Comparison of ENCODE assay signal across 16 cellular contexts in genomic region chr15:64904189-64904588, GRCh38. TPM values are rescaled to one million over a fixed set of nuclear protein-coding genes. Genes with fewer than 3 reads are reported as not detected.
DNase-seq lines count a peak whose midpoint lies in the region; ATAC-seq and TF ChIP-seq lines count a peak whose summit lies in the region.
"Had no signal": no experiment of that assay in that cellular context is flagged by ENCODE, and none has a peak within 500 bp of the region (broad histone marks: within the 10 kb centered on the region; RNA-seq: fewer than 3 reads in every experiment).

No MANE protein-coding gene starts in this region.

- H3K27me3 ChIP-seq in right cardiac atrium (ENCODE audit: control insufficient read depth, insufficient read depth) = no peaks in the 10 kb centered on the region
- H3K27me3 ChIP-seq in iPS-20b (ENCODE audit: insufficient read depth, low read length) = no peaks in the 10 kb centered on the region
- H3K27me3 ChIP-seq: BLaER1 had no signal

- intact Hi-C loops in right cardiac atrium (cut with DNase I) (loop anchor here in 2 of 4 donors (10.0 kb wide), 1 partner anchor 169 kb away; no protein-coding TSS in a partner anchor), left ventricle myocardium superior (cut with micrococcal nuclease) (loop anchor here (10.0 kb wide), 1 partner anchor 169 kb away; no protein-coding TSS in a partner anchor)

- H3K36me3 ChIP-seq in iPS-20b (ENCODE audit: insufficient read depth, low read depth, low read length) = no peaks in the 10 kb centered on the region
- H3K36me3 ChIP-seq: BLaER1 had no signal

- TF ChIP-seq CTCF in WTC11 (IDR thresholded peaks at IDR 0.05) = no peak

- peaks cover 35% of the 10 kb centered on the region for H3K9me3 Mint-ChIP-seq in WTC11
- peaks cover 6% of the 10 kb centered on the region for H3K9me3 Mint-ChIP-seq in stimulated activated memory B cell treated with anti-CD40 and anti-IgM and Interleukin-4, amounts not matched to agents 10 μg/mL and 1 μg/mL and 100 μg/mL, for 72 hours

- H3K4me3 Mint-ChIP-seq in WTC11 = peak overlapping the region; percentile 19; the same call in 1 of the 2 replicates
- no peak overlapping the region for H3K4me3 Mint-ChIP-seq in stimulated activated memory B cell treated with anti-CD40 and anti-IgM and Interleukin-4, amounts not matched to agents 10 μg/mL and 1 μg/mL and 100 μg/mL, for 72 hours

- H3K9me3 ChIP-seq in right cardiac atrium (ENCODE audit: control insufficient read depth, low read length) (no peaks in the 10 kb centered on the region), iPS-20b (ENCODE audit: insufficient read depth, low read depth, low read length) (peaks cover 24% of the 10 kb centered on the region)

- CTCF ChIA-PET in WTC11 (lab: Charles Lee) = interaction anchor here (0.6 to 2.1 kb wide), 16 partner anchors 10 to 1238 kb away, joined by 3 to 12 read pairs (median 5); no protein-coding TSS in a partner anchor

- in situ Hi-C loops in ACHN (cut with HindIII; ENCODE audit: low pct_ligation_motif_present, low pct_unique_long_range_greater_than_20kb, low sequenced_read_pairs) = no loop called here

- WGBS in right cardiac atrium = 91% methylated on average over 4 of the region's 4 CpGs

- H3K4me1 Mint-ChIP-seq in WTC11 = peaks cover 16% of the 10 kb centered on the region
- H3K4me1 Mint-ChIP-seq in stimulated activated memory B cell treated with anti-CD40 and anti-IgM and Interleukin-4, amounts not matched to agents 10 μg/mL and 1 μg/mL and 100 μg/mL, for 72 hours = peaks cover 34% of the 10 kb centered on the region

- POLR2A ChIA-PET in WTC11 (lab: Charles Lee) = interaction anchor here (0.6 to 1.1 kb wide), 7 partner anchors 18 to 1069 kb away, joined by 3 to 7 read pairs (median 4); no protein-coding TSS in a partner anchor

- H3K4me1 ChIP-seq in right cardiac atrium (ENCODE audit: control insufficient read depth, insufficient read depth, low read length) (no peaks in the 10 kb centered on the region), iPS-20b (ENCODE audit: insufficient read depth, low read length) (peaks cover 7% of the 10 kb centered on the region; the same call in 1 of the 2 replicates)

- no peak for TF ChIP-seq POLR2A in erythroblast (IDR thresholded peaks at IDR 0.05; ENCODE audit: low read length)

- peaks cover 33% of the 10 kb centered on the region for H3K36me3 Mint-ChIP-seq in WTC11
- peaks cover 6% of the 10 kb centered on the region for H3K36me3 Mint-ChIP-seq in stimulated activated memory B cell treated with anti-CD40 and anti-IgM and Interleukin-4, amounts not matched to agents 10 μg/mL and 1 μg/mL and 100 μg/mL, for 72 hours

- peaks cover 11% of the 10 kb centered on the region for H3K27me3 Mint-ChIP-seq in WTC11 (ENCODE audit: low read depth)
- no peaks in the 10 kb centered on the region for H3K27me3 Mint-ChIP-seq in stimulated activated memory B cell treated with anti-CD40 and anti-IgM and Interleukin-4, amounts not matched to agents 10 μg/mL and 1 μg/mL and 100 μg/mL, for 72 hours

- ATAC-seq in right cardiac atrium (peak; percentile 9 to 16), left ventricle myocardium superior (no peak), WTC11 (no peak)
- ATAC-seq in stimulated activated memory B cell treated with anti-CD40 and anti-IgM and Interleukin-4, amounts not matched to agents 10 μg/mL and 1 μg/mL and 100 μg/mL, for 72 hours = no peak

- H3K4me3 ChIP-seq in right cardiac atrium (ENCODE audit: low read length) = no peak overlapping the region
- H3K4me3 ChIP-seq in iPS-20b (ENCODE audit: low read length) = peak overlapping the region; percentile 6; the same call in 1 of the 2 replicates
- H3K4me3 ChIP-seq: BLaER1 had no signal

- no peak overlapping the region for H3K27ac ChIP-seq in right cardiac atrium (ENCODE audit: low read length)
- H3K27ac ChIP-seq in iPS-20b (ENCODE audit: low read length) = no peak overlapping the region
- H3K27ac ChIP-seq: BLaER1 had no signal

- H3K9ac ChIP-seq in iPS-20b (ENCODE audit: low read depth, low read length) = no peak overlapping the region; the same call in 1 of the 2 replicates
- H3K9ac ChIP-seq: BLaER1 had no signal

- DNase-seq in right cardiac atrium = no peak
- no peak for DNase-seq in left ventricle myocardium superior
- no peak for DNase-seq in WTC11 (ENCODE audit: low spot score)
- DNase-seq in ACHN = no peak
- DNase-seq in erythroblast (lab: John Stamatoyannopoulos, UW) = no peak
- no peak for DNase-seq in amygdala (lab: John Stamatoyannopoulos, UW)
- DNase-seq: GF-D8, Karpas-422, MM.1S, NCI-H1105, NCI-H1694 treated with DMSO at 0.1 percent for 48 hours, NCI-H446, Right ventricle myocardium superior had no signal

- H3K27ac Mint-ChIP-seq in WTC11 = peak overlapping the region; percentile 85
- peak overlapping the region; percentile 60 for H3K27ac Mint-ChIP-seq in stimulated activated memory B cell treated with anti-CD40 and anti-IgM and Interleukin-4, amounts not matched to agents 10 μg/mL and 1 μg/mL and 100 μg/mL, for 72 hours

TF ChIP-seq in WTC11, 78 proteins besides CTCF, POLR2A, EP300 and RAD21 (continues in another document):
- TF ChIP-seq MXD4 (CRISPR knock-in tag; IDR thresholded peaks at IDR 0.05; ENCODE audit: borderline replicate concordance) (no peak), EMX1 (CRISPR knock-in tag; IDR thresholded peaks at IDR 0.05) (no peak), KAT7 (CRISPR knock-in tag; IDR thresholded peaks at IDR 0.05; ENCODE audit: borderline replicate concordance) (no peak), ATF1 (CRISPR knock-in tag; IDR thresholded peaks at IDR 0.05) (no peak), ZNF281 (CRISPR knock-in tag; IDR thresholded peaks at IDR 0.05) (no peak), NR1H2 (CRISPR knock-in tag; IDR thresholded peaks at IDR 0.05) (no peak), FOXJ3 (CRISPR knock-in tag; IDR thresholded peaks at IDR 0.05; ENCODE audit: borderline replicate concordance) (no peak), ZNF512 (CRISPR knock-in tag; IDR thresholded peaks at IDR 0.05; ENCODE audit: borderline replicate concordance) (no peak), ZNF317 (CRISPR knock-in tag; IDR thresholded peaks at IDR 0.05; ENCODE audit: borderline replicate concordance, low read depth) (no peak), HMGA2 (CRISPR knock-in tag; IDR thresholded peaks at IDR 0.05) (no peak), SMAD3 (CRISPR knock-in tag; IDR thresholded peaks at IDR 0.05; ENCODE audit: borderline replicate concordance) (no peak), NFATC4 (CRISPR knock-in tag; IDR thresholded peaks at IDR 0.05) (no peak), OVOL2 (CRISPR knock-in tag; IDR thresholded peaks at IDR 0.05; ENCODE audit: borderline replicate concordance) (no peak), AR (CRISPR knock-in tag; IDR thresholded peaks at IDR 0.05) (no peak)

RNA-seq across cellular contexts. Expression of gene ANKDD1A, which starts 7.5 kb away (rescaled TPM):
- 1 to 10 TPM; 3.0 to 6.0 (median 3.8) TPM for total RNA-seq in right cardiac atrium
- 2.1 TPM for polyA plus RNA-seq in right cardiac atrium
- total RNA-seq in left ventricle myocardium superior = 1.3 TPM
- 6.1 to 7.9 TPM (median 7.4 TPM) in 3 replicates for total RNA-seq in WTC11 (2021)

Comparison
In these comparisons a context has a peak if more than half of its experiments do, and no peak if none do; other contexts are left out.
1. ATAC-seq: peak in right cardiac atrium (2 of 2); none in left ventricle myocardium superior (single experiment), WTC11 (single experiment) and stimulated activated memory B cell treated with anti-CD40 and anti-IgM and Interleukin-4, amounts not matched to agents 10 μg/mL and 1 μg/mL and 100 μg/mL, for 72 hours (single experiment).